1 cellular context compared by ENCODE assay signal in the genomic region with DNA sequence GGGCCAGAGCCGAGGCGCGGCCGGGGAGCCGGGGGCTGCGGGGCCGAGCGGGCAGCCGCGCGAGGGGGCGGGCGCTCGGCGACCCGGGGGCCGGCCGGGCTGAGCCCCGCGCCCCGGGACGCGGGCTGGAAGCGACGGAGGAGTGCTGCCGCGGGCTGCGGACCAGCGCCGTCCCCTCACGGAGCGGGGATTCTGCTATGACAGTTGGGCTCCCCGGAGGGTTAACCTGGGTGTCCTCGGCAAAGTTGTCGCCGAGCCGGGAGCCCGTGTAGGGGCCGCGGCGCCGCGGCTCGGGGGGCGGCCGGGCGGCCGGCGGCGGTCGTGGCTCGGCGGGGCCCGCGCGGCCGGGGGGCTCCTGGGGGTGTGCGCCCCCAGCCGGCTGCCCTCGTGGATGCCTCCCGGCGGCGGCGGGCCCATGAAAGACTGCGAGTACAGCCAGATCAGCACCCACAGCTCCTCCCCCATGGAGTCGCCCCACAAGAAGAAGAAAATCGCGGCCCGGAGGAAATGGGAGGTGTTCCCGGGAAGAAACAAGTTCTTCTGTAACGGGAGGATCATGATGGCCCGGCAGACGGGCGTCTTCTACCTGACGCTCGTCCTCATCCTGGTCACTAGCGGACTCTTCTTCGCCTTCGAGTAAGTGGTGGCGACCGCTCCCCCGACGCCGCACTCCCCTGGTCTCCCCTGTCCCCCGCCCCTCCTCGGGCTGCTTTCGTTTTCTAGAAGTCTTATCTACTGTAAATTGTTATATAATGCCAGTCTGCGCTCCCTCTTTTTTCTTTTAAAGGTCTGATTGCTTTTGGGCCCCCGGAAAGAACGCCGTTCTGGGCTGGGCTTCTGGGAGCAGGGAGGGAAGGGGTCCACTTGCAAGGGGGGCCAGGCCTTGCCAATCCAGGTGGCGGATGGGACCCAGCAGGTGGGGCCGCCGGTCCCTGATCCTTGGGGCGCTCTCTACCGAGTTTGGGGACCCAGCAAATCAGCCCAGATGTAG.
A peak's percentile ranks its signal among the peaks of the same experiment; 100 is the strongest.
TF ChIP-seq lines count a peak whose summit lies in the region.

No MANE protein-coding gene starts in this region.

TF ChIP-seq in K562, 482 proteins besides CTCF, POLR2A, EP300 and RAD21 (continues in another document):
- TF ChIP-seq TFAM (CRISPR knock-in tag; conservative IDR thresholded peaks at IDR 0.05) = no peak
- no peak for TF ChIP-seq GTF2E2 (tag; IDR thresholded peaks at IDR 0.05)
- TF ChIP-seq, protein P1, sequence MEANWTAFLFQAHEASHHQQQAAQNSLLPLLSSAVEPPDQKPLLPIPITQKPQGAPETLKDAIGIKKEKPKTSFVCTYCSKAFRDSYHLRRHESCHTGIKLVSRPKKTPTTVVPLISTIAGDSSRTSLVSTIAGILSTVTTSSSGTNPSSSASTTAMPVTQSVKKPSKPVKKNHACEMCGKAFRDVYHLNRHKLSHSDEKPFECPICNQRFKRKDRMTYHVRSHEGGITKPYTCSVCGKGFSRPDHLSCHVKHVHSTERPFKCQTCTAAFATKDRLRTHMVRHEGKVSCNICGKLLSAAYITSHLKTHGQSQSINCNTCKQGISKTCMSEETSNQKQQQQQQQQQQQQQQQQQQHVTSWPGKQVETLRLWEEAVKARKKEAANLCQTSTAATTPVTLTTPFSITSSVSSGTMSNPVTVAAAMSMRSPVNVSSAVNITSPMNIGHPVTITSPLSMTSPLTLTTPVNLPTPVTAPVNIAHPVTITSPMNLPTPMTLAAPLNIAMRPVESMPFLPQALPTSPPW (CRISPR knock-in tag; IDR thresholded peaks at IDR 0.05) = peak; percentile 57
- no peak for TF ChIP-seq HNRNPK (IDR thresholded peaks at IDR 0.05; ENCODE audit: low read depth, low read length, poor library complexity, severe bottlenecking)
- TF ChIP-seq NRF1 (conservative IDR thresholded peaks at IDR 0.05 in 1 of 2, IDR thresholded peaks at IDR 0.05 in 1 of 2) = no peak
- no peak for TF ChIP-seq ZBTB8A (IDR thresholded peaks at IDR 0.05; ENCODE audit: partially characterized antibody)
- no peak for TF ChIP-seq ZNF436 (CRISPR knock-in tag; IDR thresholded peaks at IDR 0.05)
- TF ChIP-seq EGR1 (conservative IDR thresholded peaks at IDR 0.05) = no peak
- TF ChIP-seq, protein P2, sequence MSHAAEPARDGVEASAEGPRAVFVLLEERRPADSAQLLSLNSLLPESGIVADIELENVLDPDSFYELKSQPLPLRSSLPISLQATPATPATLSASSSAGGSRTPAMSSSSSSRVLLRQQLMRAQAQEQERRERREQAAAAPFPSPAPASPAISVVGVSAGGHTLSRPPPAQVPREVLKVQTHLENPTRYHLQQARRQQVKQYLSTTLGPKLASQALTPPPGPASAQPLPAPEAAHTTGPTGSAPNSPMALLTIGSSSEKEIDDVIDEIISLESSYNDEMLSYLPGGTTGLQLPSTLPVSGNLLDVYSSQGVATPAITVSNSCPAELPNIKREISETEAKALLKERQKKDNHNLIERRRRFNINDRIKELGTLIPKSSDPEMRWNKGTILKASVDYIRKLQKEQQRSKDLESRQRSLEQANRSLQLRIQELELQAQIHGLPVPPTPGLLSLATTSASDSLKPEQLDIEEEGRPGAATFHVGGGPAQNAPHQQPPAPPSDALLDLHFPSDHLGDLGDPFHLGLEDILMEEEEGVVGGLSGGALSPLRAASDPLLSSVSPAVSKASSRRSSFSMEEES (CRISPR knock-in tag; IDR thresholded peaks at IDR 0.05) = no peak
- TF ChIP-seq PTTG1 (tag; IDR thresholded peaks at IDR 0.05; ENCODE audit: low read depth) = no peak
- no peak for TF ChIP-seq CHD2 (IDR thresholded peaks at IDR 0.05; ENCODE audit: low read depth, low read length)
- no peak for TF ChIP-seq SAFB2 (IDR thresholded peaks at IDR 0.05; ENCODE audit: borderline replicate concordance, low read depth, low read length, severe bottlenecking)
- TF ChIP-seq, protein P3, sequence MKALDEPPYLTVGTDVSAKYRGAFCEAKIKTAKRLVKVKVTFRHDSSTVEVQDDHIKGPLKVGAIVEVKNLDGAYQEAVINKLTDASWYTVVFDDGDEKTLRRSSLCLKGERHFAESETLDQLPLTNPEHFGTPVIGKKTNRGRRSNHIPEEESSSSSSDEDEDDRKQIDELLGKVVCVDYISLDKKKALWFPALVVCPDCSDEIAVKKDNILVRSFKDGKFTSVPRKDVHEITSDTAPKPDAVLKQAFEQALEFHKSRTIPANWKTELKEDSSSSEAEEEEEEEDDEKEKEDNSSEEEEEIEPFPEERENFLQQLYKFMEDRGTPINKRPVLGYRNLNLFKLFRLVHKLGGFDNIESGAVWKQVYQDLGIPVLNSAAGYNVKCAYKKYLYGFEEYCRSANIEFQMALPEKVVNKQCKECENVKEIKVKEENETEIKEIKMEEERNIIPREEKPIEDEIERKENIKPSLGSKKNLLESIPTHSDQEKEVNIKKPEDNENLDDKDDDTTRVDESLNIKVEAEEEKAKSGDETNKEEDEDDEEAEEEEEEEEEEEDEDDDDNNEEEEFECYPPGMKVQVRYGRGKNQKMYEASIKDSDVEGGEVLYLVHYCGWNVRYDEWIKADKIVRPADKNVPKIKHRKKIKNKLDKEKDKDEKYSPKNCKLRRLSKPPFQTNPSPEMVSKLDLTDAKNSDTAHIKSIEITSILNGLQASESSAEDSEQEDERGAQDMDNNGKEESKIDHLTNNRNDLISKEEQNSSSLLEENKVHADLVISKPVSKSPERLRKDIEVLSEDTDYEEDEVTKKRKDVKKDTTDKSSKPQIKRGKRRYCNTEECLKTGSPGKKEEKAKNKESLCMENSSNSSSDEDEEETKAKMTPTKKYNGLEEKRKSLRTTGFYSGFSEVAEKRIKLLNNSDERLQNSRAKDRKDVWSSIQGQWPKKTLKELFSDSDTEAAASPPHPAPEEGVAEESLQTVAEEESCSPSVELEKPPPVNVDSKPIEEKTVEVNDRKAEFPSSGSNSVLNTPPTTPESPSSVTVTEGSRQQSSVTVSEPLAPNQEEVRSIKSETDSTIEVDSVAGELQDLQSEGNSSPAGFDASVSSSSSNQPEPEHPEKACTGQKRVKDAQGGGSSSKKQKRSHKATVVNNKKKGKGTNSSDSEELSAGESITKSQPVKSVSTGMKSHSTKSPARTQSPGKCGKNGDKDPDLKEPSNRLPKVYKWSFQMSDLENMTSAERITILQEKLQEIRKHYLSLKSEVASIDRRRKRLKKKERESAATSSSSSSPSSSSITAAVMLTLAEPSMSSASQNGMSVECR (CRISPR knock-in tag; IDR thresholded peaks at IDR 0.05) = 0 out of 2 replicates have a peak, but pooled peaks have one; percentile 1
- TF ChIP-seq, protein P4, sequence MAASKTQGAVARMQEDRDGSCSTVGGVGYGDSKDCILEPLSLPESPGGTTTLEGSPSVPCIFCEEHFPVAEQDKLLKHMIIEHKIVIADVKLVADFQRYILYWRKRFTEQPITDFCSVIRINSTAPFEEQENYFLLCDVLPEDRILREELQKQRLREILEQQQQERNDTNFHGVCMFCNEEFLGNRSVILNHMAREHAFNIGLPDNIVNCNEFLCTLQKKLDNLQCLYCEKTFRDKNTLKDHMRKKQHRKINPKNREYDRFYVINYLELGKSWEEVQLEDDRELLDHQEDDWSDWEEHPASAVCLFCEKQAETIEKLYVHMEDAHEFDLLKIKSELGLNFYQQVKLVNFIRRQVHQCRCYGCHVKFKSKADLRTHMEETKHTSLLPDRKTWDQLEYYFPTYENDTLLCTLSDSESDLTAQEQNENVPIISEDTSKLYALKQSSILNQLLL (CRISPR knock-in tag; IDR thresholded peaks at IDR 0.05; ENCODE audit: borderline replicate concordance) = no peak
- TF ChIP-seq TEAD4 (IDR thresholded peaks at IDR 0.05; ENCODE audit: low read length) = no peak; the same call in 1 of the 2 replicates
- no peak for TF ChIP-seq TEAD4 (CRISPR knock-in tag; IDR thresholded peaks at IDR 0.05; ENCODE audit: borderline replicate concordance)
- no peak for TF ChIP-seq ZNF507 (tag; conservative IDR thresholded peaks at IDR 0.05)
- TF ChIP-seq TEAD1 (CRISPR knock-in tag; IDR thresholded peaks at IDR 0.05) = 0 out of 4 replicates have a peak, but pooled peaks of 1 of the 2 experiments have one; percentile 19
- peak; percentile 27; the same call in 1 of the 2 replicates for TF ChIP-seq MTA1 (IDR thresholded peaks at IDR 0.05; ENCODE audit: borderline replicate concordance)
- TF ChIP-seq, protein P5, sequence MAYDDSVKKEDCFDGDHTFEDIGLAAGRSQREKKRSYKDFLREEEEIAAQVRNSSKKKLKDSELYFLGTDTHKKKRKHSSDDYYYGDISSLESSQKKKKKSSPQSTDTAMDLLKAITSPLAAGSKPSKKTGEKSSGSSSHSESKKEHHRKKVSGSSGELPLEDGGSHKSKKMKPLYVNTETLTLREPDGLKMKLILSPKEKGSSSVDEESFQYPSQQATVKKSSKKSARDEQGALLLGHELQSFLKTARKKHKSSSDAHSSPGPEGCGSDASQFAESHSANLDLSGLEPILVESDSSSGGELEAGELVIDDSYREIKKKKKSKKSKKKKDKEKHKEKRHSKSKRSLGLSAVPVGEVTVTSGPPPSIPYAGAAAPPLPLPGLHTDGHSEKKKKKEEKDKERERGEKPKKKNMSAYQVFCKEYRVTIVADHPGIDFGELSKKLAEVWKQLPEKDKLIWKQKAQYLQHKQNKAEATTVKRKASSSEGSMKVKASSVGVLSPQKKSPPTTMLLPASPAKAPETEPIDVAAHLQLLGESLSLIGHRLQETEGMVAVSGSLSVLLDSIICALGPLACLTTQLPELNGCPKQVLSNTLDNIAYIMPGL (CRISPR knock-in tag; IDR thresholded peaks at IDR 0.05) = no peak
- TF ChIP-seq, protein P6, sequence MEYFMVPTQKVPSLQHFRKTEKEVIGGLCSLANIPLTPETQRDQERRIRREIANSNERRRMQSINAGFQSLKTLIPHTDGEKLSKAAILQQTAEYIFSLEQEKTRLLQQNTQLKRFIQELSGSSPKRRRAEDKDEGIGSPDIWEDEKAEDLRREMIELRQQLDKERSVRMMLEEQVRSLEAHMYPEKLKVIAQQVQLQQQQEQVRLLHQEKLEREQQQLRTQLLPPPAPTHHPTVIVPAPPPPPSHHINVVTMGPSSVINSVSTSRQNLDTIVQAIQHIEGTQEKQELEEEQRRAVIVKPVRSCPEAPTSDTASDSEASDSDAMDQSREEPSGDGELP (CRISPR knock-in tag; IDR thresholded peaks at IDR 0.05; ENCODE audit: borderline replicate concordance) = peak; percentile 32; the same call in 1 of the 2 replicates
- TF ChIP-seq, protein P7, sequence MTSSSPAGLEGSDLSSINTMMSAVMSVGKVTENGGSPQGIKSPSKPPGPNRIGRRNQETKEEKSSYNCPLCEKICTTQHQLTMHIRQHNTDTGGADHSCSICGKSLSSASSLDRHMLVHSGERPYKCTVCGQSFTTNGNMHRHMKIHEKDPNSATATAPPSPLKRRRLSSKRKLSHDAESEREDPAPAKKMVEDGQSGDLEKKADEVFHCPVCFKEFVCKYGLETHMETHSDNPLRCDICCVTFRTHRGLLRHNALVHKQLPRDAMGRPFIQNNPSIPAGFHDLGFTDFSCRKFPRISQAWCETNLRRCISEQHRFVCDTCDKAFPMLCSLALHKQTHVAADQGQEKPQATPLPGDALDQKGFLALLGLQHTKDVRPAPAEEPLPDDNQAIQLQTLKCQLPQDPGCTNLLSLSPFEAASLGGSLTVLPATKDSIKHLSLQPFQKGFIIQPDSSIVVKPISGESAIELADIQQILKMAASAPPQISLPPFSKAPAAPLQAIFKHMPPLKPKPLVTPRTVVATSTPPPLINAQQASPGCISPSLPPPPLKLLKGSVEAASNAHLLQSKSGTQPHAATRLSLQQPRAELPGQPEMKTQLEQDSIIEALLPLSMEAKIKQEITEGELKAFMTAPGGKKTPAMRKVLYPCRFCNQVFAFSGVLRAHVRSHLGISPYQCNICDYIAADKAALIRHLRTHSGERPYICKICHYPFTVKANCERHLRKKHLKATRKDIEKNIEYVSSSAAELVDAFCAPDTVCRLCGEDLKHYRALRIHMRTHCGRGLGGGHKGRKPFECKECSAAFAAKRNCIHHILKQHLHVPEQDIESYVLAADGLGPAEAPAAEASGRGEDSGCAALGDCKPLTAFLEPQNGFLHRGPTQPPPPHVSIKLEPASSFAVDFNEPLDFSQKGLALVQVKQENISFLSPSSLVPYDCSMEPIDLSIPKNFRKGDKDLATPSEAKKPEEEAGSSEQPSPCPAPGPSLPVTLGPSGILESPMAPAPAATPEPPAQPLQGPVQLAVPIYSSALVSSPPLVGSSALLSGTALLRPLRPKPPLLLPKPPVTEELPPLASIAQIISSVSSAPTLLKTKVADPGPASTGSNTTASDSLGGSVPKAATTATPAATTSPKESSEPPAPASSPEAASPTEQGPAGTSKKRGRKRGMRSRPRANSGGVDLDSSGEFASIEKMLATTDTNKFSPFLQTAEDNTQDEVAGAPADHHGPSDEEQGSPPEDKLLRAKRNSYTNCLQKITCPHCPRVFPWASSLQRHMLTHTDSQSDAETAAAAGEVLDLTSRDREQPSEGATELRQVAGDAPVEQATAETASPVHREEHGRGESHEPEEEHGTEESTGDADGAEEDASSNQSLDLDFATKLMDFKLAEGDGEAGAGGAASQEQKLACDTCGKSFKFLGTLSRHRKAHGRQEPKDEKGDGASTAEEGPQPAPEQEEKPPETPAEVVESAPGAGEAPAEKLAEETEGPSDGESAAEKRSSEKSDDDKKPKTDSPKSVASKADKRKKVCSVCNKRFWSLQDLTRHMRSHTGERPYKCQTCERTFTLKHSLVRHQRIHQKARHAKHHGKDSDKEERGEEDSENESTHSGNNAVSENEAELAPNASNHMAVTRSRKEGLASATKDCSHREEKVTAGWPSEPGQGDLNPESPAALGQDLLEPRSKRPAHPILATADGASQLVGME (CRISPR knock-in tag; IDR thresholded peaks at IDR 0.05) = no peak
- TF ChIP-seq, protein P8, sequence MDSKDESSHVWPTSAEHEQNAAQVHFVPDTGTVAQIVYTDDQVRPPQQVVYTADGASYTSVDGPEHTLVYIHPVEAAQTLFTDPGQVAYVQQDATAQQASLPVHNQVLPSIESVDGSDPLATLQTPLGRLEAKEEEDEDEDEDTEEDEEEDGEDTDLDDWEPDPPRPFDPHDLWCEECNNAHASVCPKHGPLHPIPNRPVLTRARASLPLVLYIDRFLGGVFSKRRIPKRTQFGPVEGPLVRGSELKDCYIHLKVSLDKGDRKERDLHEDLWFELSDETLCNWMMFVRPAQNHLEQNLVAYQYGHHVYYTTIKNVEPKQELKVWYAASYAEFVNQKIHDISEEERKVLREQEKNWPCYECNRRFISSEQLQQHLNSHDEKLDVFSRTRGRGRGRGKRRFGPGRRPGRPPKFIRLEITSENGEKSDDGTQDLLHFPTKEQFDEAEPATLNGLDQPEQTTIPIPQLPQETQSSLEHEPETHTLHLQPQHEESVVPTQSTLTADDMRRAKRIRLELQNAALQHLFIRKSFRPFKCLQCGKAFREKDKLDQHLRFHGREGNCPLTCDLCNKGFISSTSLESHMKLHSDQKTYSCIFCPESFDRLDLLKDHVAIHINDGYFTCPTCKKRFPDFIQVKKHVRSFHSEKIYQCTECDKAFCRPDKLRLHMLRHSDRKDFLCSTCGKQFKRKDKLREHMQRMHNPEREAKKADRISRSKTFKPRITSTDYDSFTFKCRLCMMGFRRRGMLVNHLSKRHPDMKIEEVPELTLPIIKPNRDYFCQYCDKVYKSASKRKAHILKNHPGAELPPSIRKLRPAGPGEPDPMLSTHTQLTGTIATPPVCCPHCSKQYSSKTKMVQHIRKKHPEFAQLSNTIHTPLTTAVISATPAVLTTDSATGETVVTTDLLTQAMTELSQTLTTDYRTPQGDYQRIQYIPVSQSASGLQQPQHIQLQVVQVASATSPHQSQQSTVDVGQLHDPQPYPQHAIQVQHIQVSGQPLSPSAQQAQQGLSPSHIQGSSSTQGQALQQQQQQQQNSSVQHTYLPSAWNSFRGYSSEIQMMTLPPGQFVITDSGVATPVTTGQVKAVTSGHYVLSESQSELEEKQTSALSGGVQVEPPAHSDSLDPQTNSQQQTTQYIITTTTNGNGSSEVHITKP (IDR thresholded peaks at IDR 0.05; ENCODE audit: partially characterized antibody) = peak; percentile 38
- TF ChIP-seq CHCHD3 (CRISPR knock-in tag; IDR thresholded peaks at IDR 0.05) = no peak
- TF ChIP-seq SRF (CRISPR knock-in tag; IDR thresholded peaks at IDR 0.05) = no peak
- no peak for TF ChIP-seq ZBTB17 (CRISPR knock-in tag; IDR thresholded peaks at IDR 0.05)
